34 cellular contexts compared by ENCODE assay signal in genomic region chr15:46178138-46178537, GRCh38.
"Had no signal": no experiment of that assay in that cellular context is flagged by ENCODE, and none has a peak within 500 bp of the region (broad histone marks: within the 10 kb centered on the region; RNA-seq: fewer than 3 reads in every experiment).

No MANE protein-coding gene starts in this region.

- H3K9me3 ChIP-seq: MG63 had no signal

- H3K27ac ChIP-seq: KMS-11 had no signal

- DNase-seq: Karpas-422, Kasumi-1, MG63, MM.1S, MV-4-11, NCI-H1048, NCI-H1092, NCI-H1092 treated with DMSO at 0.1 percent for 48 hours, NCI-H1105, NCI-H1105 treated with DMSO at 0.1 percent for 48 hours, NCI-H1417, NCI-H1417 treated with DMSO at 0.1 percent for 48 hours, NCI-H1436, NCI-H1436 treated with DMSO at 0.1 percent for 48 hours, NCI-H146, NCI-H1694, NCI-H1694 treated with DMSO at 0.1 percent for 48 hours, NCI-H187, NCI-H187 treated with DMSO at 0.1 percent for 48 hours, NCI-H1930, NCI-H2029, NCI-H2029 treated with DMSO at 0.1 percent for 48 hours, NCI-H2081, NCI-H2081 treated with DMSO at 0.1 percent for 48 hours, NCI-H2107, NCI-H2171, NCI-H2171 treated with DMSO at 0.1 percent for 48 hours, NCI-H2227 treated with DMSO at 0.1 percent for 48 hours, NCI-H226, NCI-H345, NCI-H446, NCI-H446 treated with DMSO at 0.1 percent for 48 hours, NCI-H510A had no signal

- H3K4me2 ChIP-seq: KMS-11 had no signal

- H3K27me3 ChIP-seq: MG63 had no signal

- H3K9ac ChIP-seq: KMS-11 had no signal

- H3K4me3 ChIP-seq: MG63 had no signal

- H3K36me3 ChIP-seq: MG63 had no signal
